In the genomic region with DNA sequence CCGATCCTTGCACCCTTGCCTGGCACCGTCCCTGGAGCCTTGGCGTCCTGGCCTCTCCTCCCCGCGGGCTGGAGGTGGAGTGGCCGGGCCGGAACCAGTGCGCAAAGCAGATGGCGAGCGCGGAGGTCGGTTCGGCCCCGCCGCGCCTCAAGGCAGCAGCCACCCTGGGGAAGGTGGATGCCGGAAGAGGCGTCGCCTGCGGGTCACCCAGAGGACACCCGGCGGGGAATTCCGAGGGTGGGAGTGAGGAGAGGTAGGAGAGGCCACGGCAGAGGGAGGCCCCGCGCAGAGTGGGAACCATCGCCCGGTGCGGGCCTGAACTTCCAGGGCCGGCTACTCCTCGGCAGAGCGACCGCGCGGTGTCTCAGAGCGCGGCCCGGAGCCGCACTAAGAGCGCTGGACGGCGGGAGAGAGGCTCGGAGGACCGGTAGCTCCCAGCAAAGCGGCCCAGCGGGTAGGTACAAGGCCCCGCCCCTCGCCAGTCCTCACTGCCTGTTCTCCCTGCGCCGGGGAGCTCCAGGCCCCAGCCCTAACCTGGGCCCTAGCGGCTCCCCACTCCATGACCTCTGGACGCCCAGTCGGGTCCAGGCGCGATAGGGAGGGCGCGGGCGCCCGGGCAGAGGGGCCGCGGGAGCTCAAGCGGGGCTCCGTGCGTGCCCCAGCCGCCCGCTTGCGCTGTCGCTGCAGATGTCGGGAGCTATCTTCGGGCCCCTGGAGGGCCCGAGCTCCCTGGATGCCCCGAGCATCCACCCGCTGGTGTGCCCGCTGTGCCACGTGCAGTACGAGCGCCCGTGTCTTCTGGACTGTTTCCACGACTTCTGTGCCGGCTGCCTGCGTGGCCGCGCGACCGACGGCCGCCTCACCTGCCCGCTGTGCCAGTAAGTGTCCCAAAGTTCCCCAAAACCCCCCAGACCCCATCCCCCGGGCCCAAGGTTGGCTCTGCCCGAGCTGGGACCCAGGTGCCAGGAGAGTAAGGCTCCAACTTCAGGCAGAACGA, we compare ENCODE assay signal across 1 cellular context.
TF ChIP-seq lines count a peak whose summit lies in the region.

A gene with protein sequence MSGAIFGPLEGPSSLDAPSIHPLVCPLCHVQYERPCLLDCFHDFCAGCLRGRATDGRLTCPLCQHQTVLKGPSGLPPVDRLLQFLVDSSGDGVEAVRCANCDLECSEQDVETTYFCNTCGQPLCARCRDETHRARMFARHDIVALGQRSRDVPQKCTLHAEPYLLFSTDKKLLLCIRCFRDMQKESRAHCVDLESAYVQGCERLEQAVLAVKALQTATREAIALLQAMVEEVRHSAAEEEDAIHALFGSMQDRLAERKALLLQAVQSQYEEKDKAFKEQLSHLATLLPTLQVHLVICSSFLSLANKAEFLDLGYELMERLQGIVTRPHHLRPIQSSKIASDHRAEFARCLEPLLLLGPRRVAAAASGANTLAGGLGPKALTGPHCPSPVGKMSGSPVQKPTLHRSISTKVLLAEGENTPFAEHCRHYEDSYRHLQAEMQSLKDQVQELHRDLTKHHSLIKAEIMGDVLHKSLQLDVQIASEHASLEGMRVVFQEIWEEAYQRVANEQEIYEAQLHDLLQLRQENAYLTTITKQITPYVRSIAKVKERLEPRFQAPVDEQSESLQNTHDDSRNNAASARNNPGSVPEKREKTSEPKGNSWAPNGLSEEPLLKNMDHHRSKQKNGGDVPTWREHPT (plus strand): TSS at position 271 of the 997 bp plus-strand sequence. CDS start 417 bp downstream, at position 688.

TF ChIP-seq in HEK293, 187 proteins besides CTCF, POLR2A, EP300 and RAD21 (continued from another document):
- TF ChIP-seq, protein P1, sequence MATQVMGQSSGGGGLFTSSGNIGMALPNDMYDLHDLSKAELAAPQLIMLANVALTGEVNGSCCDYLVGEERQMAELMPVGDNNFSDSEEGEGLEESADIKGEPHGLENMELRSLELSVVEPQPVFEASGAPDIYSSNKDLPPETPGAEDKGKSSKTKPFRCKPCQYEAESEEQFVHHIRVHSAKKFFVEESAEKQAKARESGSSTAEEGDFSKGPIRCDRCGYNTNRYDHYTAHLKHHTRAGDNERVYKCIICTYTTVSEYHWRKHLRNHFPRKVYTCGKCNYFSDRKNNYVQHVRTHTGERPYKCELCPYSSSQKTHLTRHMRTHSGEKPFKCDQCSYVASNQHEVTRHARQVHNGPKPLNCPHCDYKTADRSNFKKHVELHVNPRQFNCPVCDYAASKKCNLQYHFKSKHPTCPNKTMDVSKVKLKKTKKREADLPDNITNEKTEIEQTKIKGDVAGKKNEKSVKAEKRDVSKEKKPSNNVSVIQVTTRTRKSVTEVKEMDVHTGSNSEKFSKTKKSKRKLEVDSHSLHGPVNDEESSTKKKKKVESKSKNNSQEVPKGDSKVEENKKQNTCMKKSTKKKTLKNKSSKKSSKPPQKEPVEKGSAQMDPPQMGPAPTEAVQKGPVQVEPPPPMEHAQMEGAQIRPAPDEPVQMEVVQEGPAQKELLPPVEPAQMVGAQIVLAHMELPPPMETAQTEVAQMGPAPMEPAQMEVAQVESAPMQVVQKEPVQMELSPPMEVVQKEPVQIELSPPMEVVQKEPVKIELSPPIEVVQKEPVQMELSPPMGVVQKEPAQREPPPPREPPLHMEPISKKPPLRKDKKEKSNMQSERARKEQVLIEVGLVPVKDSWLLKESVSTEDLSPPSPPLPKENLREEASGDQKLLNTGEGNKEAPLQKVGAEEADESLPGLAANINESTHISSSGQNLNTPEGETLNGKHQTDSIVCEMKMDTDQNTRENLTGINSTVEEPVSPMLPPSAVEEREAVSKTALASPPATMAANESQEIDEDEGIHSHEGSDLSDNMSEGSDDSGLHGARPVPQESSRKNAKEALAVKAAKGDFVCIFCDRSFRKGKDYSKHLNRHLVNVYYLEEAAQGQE (tag by site-specific recombination; IDR thresholded peaks at IDR 0.05): 0 out of 2 replicates have a peak, but pooled peaks have one; percentile 56
- TF ChIP-seq KLF1 (tag by site-specific recombination; IDR thresholded peaks at IDR 0.05) (peak; percentile 97), MEIS1 (CRISPR knock-in tag; IDR thresholded peaks at IDR 0.05; ENCODE audit: borderline replicate concordance) (no peak), GLIS1 (tag by site-specific recombination; IDR thresholded peaks at IDR 0.05) (peak; percentile 76), ZNF707 (tag by site-specific recombination; IDR thresholded peaks at IDR 0.05) (no peak), ZNF423 (tag by site-specific recombination; IDR thresholded peaks at IDR 0.05) (peak; percentile 94), ZSCAN16 (tag by site-specific recombination; IDR thresholded peaks at IDR 0.05) (0 out of 2 replicates have a peak, but pooled peaks have one; percentile 22), ZNF747 (tag by site-specific recombination; IDR thresholded peaks at IDR 0.05) (no peak), ZNF501 (tag by site-specific recombination; IDR thresholded peaks at IDR 0.05) (peak; percentile 91), WT1 (tag by site-specific recombination; IDR thresholded peaks at IDR 0.05) (peak; percentile 48; the same call in 1 of the 2 replicates), ZBTB8A (tag by site-specific recombination; IDR thresholded peaks at IDR 0.05) (peak; percentile 22; the same call in 1 of the 2 replicates), EGR2 (tag by site-specific recombination; IDR thresholded peaks at IDR 0.05; ENCODE audit: low read depth) (peak; percentile 34; the same call in 1 of the 2 replicates), ZNF2 (tag by site-specific recombination; IDR thresholded peaks at IDR 0.05) (peak; percentile 82; the same call in 1 of the 2 replicates), ZFP69B (tag by site-specific recombination; IDR thresholded peaks at IDR 0.05) (0 out of 2 replicates have a peak, but pooled peaks have one; percentile 12), GLIS2 (tag by site-specific recombination; IDR thresholded peaks at IDR 0.05) (peak; percentile 92), SP7 (tag by site-specific recombination; IDR thresholded peaks at IDR 0.05) (no peak; the same call in none of the 2 replicates), ZFP37 (tag by site-specific recombination; IDR thresholded peaks at IDR 0.05) (peak; percentile 91), ZNF155 (tag by site-specific recombination; IDR thresholded peaks at IDR 0.05) (no peak)
- TF ChIP-seq, protein P2, sequence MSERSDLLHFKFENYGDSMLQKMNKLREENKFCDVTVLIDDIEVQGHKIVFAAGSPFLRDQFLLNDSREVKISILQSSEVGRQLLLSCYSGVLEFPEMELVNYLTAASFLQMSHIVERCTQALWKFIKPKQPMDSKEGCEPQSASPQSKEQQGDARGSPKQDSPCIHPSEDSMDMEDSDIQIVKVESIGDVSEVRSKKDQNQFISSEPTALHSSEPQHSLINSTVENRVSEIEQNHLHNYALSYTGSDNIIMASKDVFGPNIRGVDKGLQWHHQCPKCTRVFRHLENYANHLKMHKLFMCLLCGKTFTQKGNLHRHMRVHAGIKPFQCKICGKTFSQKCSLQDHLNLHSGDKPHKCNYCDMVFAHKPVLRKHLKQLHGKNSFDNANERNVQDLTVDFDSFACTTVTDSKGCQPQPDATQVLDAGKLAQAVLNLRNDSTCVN (tag by site-specific recombination; optimal IDR thresholded peaks at IDR 0.05): peak; percentile 83
- TF ChIP-seq, protein P3, sequence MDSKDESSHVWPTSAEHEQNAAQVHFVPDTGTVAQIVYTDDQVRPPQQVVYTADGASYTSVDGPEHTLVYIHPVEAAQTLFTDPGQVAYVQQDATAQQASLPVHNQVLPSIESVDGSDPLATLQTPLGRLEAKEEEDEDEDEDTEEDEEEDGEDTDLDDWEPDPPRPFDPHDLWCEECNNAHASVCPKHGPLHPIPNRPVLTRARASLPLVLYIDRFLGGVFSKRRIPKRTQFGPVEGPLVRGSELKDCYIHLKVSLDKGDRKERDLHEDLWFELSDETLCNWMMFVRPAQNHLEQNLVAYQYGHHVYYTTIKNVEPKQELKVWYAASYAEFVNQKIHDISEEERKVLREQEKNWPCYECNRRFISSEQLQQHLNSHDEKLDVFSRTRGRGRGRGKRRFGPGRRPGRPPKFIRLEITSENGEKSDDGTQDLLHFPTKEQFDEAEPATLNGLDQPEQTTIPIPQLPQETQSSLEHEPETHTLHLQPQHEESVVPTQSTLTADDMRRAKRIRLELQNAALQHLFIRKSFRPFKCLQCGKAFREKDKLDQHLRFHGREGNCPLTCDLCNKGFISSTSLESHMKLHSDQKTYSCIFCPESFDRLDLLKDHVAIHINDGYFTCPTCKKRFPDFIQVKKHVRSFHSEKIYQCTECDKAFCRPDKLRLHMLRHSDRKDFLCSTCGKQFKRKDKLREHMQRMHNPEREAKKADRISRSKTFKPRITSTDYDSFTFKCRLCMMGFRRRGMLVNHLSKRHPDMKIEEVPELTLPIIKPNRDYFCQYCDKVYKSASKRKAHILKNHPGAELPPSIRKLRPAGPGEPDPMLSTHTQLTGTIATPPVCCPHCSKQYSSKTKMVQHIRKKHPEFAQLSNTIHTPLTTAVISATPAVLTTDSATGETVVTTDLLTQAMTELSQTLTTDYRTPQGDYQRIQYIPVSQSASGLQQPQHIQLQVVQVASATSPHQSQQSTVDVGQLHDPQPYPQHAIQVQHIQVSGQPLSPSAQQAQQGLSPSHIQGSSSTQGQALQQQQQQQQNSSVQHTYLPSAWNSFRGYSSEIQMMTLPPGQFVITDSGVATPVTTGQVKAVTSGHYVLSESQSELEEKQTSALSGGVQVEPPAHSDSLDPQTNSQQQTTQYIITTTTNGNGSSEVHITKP (tag by site-specific recombination; IDR thresholded peaks at IDR 0.05): peak; percentile 85
- TF ChIP-seq, protein P4, sequence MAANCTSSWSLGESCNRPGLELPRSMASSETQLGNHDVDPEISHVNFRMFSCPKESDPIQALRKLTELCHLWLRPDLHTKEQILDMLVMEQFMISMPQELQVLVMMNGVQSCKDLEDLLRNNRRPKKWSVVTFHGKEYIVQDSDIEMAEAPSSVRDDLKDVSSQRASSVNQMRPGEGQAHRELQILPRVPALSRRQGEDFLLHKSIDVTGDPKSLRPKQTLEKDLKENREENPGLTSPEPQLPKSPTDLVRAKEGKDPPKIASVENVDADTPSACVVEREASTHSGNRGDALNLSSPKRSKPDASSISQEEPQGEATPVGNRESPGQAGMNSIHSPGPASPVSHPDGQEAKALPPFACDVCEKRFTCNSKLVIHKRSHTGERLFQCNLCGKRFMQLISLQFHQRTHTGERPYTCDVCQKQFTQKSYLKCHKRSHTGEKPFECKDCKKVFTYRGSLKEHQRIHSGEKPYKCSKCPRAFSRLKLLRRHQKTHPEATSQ (tag by site-specific recombination; IDR thresholded peaks at IDR 0.05): no peak
- TF ChIP-seq, protein P5, sequence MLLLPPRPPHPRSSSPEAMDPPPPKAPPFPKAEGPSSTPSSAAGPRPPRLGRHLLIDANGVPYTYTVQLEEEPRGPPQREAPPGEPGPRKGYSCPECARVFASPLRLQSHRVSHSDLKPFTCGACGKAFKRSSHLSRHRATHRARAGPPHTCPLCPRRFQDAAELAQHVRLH (tag by site-specific recombination; IDR thresholded peaks at IDR 0.05): 0 out of 2 replicates have a peak, but pooled peaks have one; percentile 2
- TF ChIP-seq, protein P6, sequence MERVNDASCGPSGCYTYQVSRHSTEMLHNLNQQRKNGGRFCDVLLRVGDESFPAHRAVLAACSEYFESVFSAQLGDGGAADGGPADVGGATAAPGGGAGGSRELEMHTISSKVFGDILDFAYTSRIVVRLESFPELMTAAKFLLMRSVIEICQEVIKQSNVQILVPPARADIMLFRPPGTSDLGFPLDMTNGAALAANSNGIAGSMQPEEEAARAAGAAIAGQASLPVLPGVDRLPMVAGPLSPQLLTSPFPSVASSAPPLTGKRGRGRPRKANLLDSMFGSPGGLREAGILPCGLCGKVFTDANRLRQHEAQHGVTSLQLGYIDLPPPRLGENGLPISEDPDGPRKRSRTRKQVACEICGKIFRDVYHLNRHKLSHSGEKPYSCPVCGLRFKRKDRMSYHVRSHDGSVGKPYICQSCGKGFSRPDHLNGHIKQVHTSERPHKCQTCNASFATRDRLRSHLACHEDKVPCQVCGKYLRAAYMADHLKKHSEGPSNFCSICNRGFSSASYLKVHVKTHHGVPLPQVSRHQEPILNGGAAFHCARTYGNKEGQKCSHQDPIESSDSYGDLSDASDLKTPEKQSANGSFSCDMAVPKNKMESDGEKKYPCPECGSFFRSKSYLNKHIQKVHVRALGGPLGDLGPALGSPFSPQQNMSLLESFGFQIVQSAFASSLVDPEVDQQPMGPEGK (tag by site-specific recombination; IDR thresholded peaks at IDR 0.05): peak; percentile 19
TF ChIP-seq in HEK293: peak in this region for 48.
